In genomic region chr1:164708596-164708995, GRCh38 we compare ENCODE assay signal across 30 cellular contexts.
DNase-seq lines count a peak whose midpoint lies in the region; ATAC-seq, FAIRE-seq and TF ChIP-seq lines count a peak whose summit lies in the region.
"Had no signal": no experiment of that assay in that cellular context is flagged by ENCODE, and none has a peak within 500 bp of the region (broad histone marks: within the 10 kb centered on the region; RNA-seq: fewer than 3 reads in every experiment).

No MANE protein-coding gene starts in this region.

- peaks cover 57% of the 10 kb centered on the region for H3K4me1 Mint-ChIP-seq in glutamatergic neuron (ENCODE audit: low read depth, unreplicated experiment)
- H3K4me1 Mint-ChIP-seq: CD4-positive, CD25-positive, alpha-beta regulatory T cell; stimulated activated naive CD8-positive, alpha-beta T cell treated with anti-CD3 and anti-CD28 coated beads, Interleukin-15, amount 100 ng/mL, for 72 hours had no signal

- no peak for TF ChIP-seq RAD21 in IMR-90 (IDR thresholded peaks at IDR 0.05; ENCODE audit: low read length)

- H2BK15ac ChIP-seq in IMR-90 (ENCODE audit: low read depth, low read length) = no peak overlapping the region

- H3K4ac ChIP-seq in IMR-90 (ENCODE audit: low read depth, low read length) = peak overlapping the region; percentile 59

- no peak for FAIRE-seq in kidney (lab: Jason Lieb, UNC)
- FAIRE-seq: pancreas had no signal

- peaks cover 10% of the 10 kb centered on the region for H3K9me3 Mint-ChIP-seq in glutamatergic neuron (ENCODE audit: unreplicated experiment)
- H3K9me3 Mint-ChIP-seq: CD4-positive, CD25-positive, alpha-beta regulatory T cell; GM23338; neural crest cell had no signal

- 0 out of 2 replicates have a peak overlapping the region, but pooled peaks have one; percentile 58 for H2BK120ac ChIP-seq in IMR-90 (ENCODE audit: low read depth, low read length)

- H3K56ac ChIP-seq in IMR-90 (ENCODE audit: extremely low read depth, insufficient read depth, low read length) = no peak overlapping the region

- TF ChIP-seq CTCF in IMR-90 (conservative IDR thresholded peaks at IDR 0.05; ENCODE audit: low read depth, low read length) (no peak), ascending aorta (IDR thresholded peaks at IDR 0.05) (no peak), fibroblast of lung (conservative IDR thresholded peaks at IDR 0.05 in 1 of 2, IDR thresholded peaks at IDR 0.05 in 1 of 2; ENCODE audit: low read depth in 1 of 2, low read length in 2 of 2) (no peak), stomach (IDR thresholded peaks at IDR 0.05) (no peak), glutamatergic neuron (IDR thresholded peaks at IDR 0.05; ENCODE audit: partially characterized antibody, unreplicated experiment) (no peak), kidney (IDR thresholded peaks at IDR 0.05; ENCODE audit: borderline replicate concordance, extremely low read depth, insufficient read depth) (no peak)

- peak overlapping the region; percentile 3; the same call in 1 of the 2 replicates for H3K18ac ChIP-seq in IMR-90 (ENCODE audit: low read depth, low read length)

- WGBS in IMR-90 (ENCODE audit: extremely low coverage in 2 of 2, insufficient read length in 1 of 2), 2 experiments = no CpG with 5 or more reads among the region's 3 CpGs
- WGBS in stomach, 5 donors = 91 to 96% (median 94%) methylated on average over 3 of the region's 3 CpGs

- intact Hi-C loops in IMR-90 (cut with micrococcal nuclease) = loop anchor here (5.0 kb wide), 1 partner anchor 64 kb away; no protein-coding TSS in a partner anchor
- intact Hi-C loops in ascending aorta (cut with DNase I) = loop anchor here (5.0 kb wide), 1 partner anchor 59 kb away; no protein-coding TSS in a partner anchor
- intact Hi-C loops in stomach (cut with DNase I; ENCODE audit: low total_unique reads) = no loop called here
- intact Hi-C loops in kidney (cut with DNase I) = no loop called here

- no peak overlapping the region for H3K4me2 ChIP-seq in IMR-90 (ENCODE audit: low read depth, low read length)
- no peak overlapping the region for H3K4me2 ChIP-seq in fibroblast of lung (ENCODE audit: extremely low read depth, insufficient read depth, low read length)
- H3K4me2 ChIP-seq: GM23338 had no signal

- H3K79me1 ChIP-seq in IMR-90 (ENCODE audit: low read depth in 1 of 2, low read length in 2 of 2) = peaks cover 15 to 16% of the 10 kb centered on the region in 2 experiments; a peak in 3 of 4 replicates

- peaks cover 28% of the 10 kb centered on the region for H3K4me1 ChIP-seq in IMR-90 (ENCODE audit: control insufficient read depth, insufficient read depth, low read length)
- peaks cover 0 to 44% of the 10 kb centered on the region in 2 donors for H3K4me1 ChIP-seq in ascending aorta
- peaks cover 28% of the 10 kb centered on the region for H3K4me1 ChIP-seq in fibroblast of lung (ENCODE audit: control insufficient read depth, extremely low read depth, insufficient read depth, low read length)
- peaks cover 47 to 87% (median 70%) of the 10 kb centered on the region in 4 donors for H3K4me1 ChIP-seq in stomach
- peaks cover 19% of the 10 kb centered on the region in 2 donors for H3K4me1 ChIP-seq in kidney (ENCODE audit: control insufficient read depth in 1 of 2, insufficient read depth in 1 of 2, low read depth in 1 of 2, low read length in 2 of 2)

- H2BK5ac ChIP-seq in IMR-90 (ENCODE audit: low read depth, low read length, poor library complexity, severe bottlenecking) = no peak overlapping the region

- no peaks in the 10 kb centered on the region for H3K36me3 ChIP-seq in IMR-90 (ENCODE audit: control insufficient read depth, insufficient read depth, low read length)
- no peaks in the 10 kb centered on the region for H3K36me3 ChIP-seq in ascending aorta
- H3K36me3 ChIP-seq in fibroblast of lung (ENCODE audit: control insufficient read depth, insufficient read depth, low read length) = no peaks in the 10 kb centered on the region
- no peaks in the 10 kb centered on the region for H3K36me3 ChIP-seq in stomach
- no peaks in the 10 kb centered on the region for H3K36me3 ChIP-seq in kidney (ENCODE audit: control insufficient read depth in 1 of 2, insufficient read depth in 2 of 2, low read length in 2 of 2)
- H3K36me3 ChIP-seq: pancreas, tibial artery had no signal

- H4K8ac ChIP-seq in IMR-90 (ENCODE audit: low read depth in 2 of 2, low read length in 2 of 2) = peak overlapping the region in 1 of 2 experiments; percentile 46; a peak in 1 of 4 replicates

- peak overlapping the region; percentile 23; the same call in 1 of the 2 replicates for H2AK5ac ChIP-seq in IMR-90 (ENCODE audit: low read depth, low read length)

- H3K9me1 ChIP-seq in IMR-90 (ENCODE audit: insufficient read depth, low read length) = peaks cover 18% of the 10 kb centered on the region

- H3K36me3 Mint-ChIP-seq in glutamatergic neuron (ENCODE audit: unreplicated experiment) = no peaks in the 10 kb centered on the region
- H3K36me3 Mint-ChIP-seq: activated naive CD8-positive, alpha-beta T cell; CD4-positive, CD25-positive, alpha-beta regulatory T cell had no signal

- H3K23ac ChIP-seq in IMR-90 (ENCODE audit: low read depth, low read length) = no peak overlapping the region

- dilution Hi-C loops in IMR-90 (cut with HindIII; ENCODE audit: low sequenced_read_pairs, unreplicated experiment) = no loop called here

- POLR2A ChIA-PET in IMR-90 (lab: Charles Lee; ENCODE audit: unreplicated experiment) = no interaction called here

- H4K91ac ChIP-seq in IMR-90 (ENCODE audit: insufficient read depth, low read depth, low read length) = no peak overlapping the region

- H4K5ac ChIP-seq in IMR-90 (ENCODE audit: low read depth, low read length) = peak overlapping the region; percentile 10; the same call in 1 of the 2 replicates

- H3K14ac ChIP-seq in IMR-90 (replicated peaks; ENCODE audit: low read depth, low read length) = peak overlapping the region; percentile 68; the same call in 1 of the 2 replicates

- H3K9me3 ChIP-seq in IMR-90 (ENCODE audit: control insufficient read depth, insufficient read depth, low read length) = no peaks in the 10 kb centered on the region
- no peaks in the 10 kb centered on the region for H3K9me3 ChIP-seq in ascending aorta
- H3K9me3 ChIP-seq in fibroblast of lung (ENCODE audit: control insufficient read depth, insufficient read depth, low read depth, low read length) = no peaks in the 10 kb centered on the region
- H3K9me3 ChIP-seq in stomach = no peaks in the 10 kb centered on the region
- no peaks in the 10 kb centered on the region for H3K9me3 ChIP-seq in kidney (ENCODE audit: control insufficient read depth in 1 of 2, low read length in 2 of 2)
- H3K9me3 ChIP-seq: pancreas, tibial artery had no signal

- CTCF ChIA-PET in IMR-90 (lab: Yijun Ruan, JAX) = interaction anchor here (0.6 to 0.9 kb wide), 2 partner anchors 9 to 16 kb away, joined by 3 to 4 read pairs; no protein-coding TSS in a partner anchor

- BruUV-seq in IMR-90 (replicated peaks; lab: Mats Ljungman, UMichigan) = no TSS peak

- H3K27me3 ChIP-seq in IMR-90 (ENCODE audit: control insufficient read depth, insufficient read depth, low read length) (no peaks in the 10 kb centered on the region), ascending aorta (no peaks in the 10 kb centered on the region), fibroblast of lung (ENCODE audit: control insufficient read depth, insufficient read depth, low read length) (no peaks in the 10 kb centered on the region), stomach (no peaks in the 10 kb centered on the region)
- H3K27me3 ChIP-seq: hepatocyte, pancreas, tibial artery had no signal

- no peak overlapping the region for H2AK9ac ChIP-seq in IMR-90 (replicated peaks; ENCODE audit: low read depth, low read length, poor library complexity)

- TF ChIP-seq POLR2A in IMR-90 (IDR thresholded peaks at IDR 0.05; ENCODE audit: low read depth, low read length) (no peak), stomach (IDR thresholded peaks at IDR 0.05) (no peak)

- H3K79me2 ChIP-seq in fibroblast of lung (ENCODE audit: control insufficient read depth, insufficient read depth, low read length) = no peaks in the 10 kb centered on the region

- no peak overlapping the region for H3K27ac Mint-ChIP-seq in glutamatergic neuron (ENCODE audit: unreplicated experiment)
- H3K27ac Mint-ChIP-seq: activated CD8-positive, alpha-beta T cell treated with anti-CD3 and anti-CD28 coated beads, Interleukin-2, amount 10 ng/mL, durations not matched to agents 7 days and 5 days; activated naive CD8-positive, alpha-beta T cell; CD4-positive, CD25-positive, alpha-beta regulatory T cell; stimulated activated naive CD8-positive, alpha-beta T cell treated with anti-CD3 and anti-CD28 coated beads, Interleukin-15, amount 100 ng/mL, for 72 hours had no signal

- DNase-seq in IMR-90 (no peak), ascending aorta (ENCODE audit: low spot score in 2 of 2) (no peak), fibroblast of lung (ENCODE audit: low read depth in 2 of 2) (no peak), stomach (no peak), glutamatergic neuron (no peak), left lobe of liver (ENCODE audit: low spot score) (no peak), SW480 (ENCODE audit: low spot score) (no peak), kidney (no peak)
- DNase-seq: activated CD8-positive, alpha-beta T cell treated with anti-CD3 and anti-CD28 coated beads, Interleukin-2, amount 10 ng/mL, durations not matched to agents 7 days and 5 days; activated effector memory CD4-positive, alpha-beta T cell treated with anti-CD3 and anti-CD28 coated beads, Interleukin-2, amount 50 U/mL, for 16 hours; anterior cingulate cortex; CD4-positive, CD25-positive, alpha-beta regulatory T cell; DND-41; effector memory CD4-positive, alpha-beta T cell; GF-D8; NCI-H1436 treated with DMSO at 0.1 percent for 48 hours; NCI-H2081 treated with DMSO at 0.1 percent for 48 hours; NCI-H2227 treated with DMSO at 0.1 percent for 48 hours; NCI-H526 treated with DMSO at 0.1 percent for 48 hours; retina; SHP77; stimulated activated CD4-positive, alpha-beta T cell treated with anti-CD3 and anti-CD28 coated beads, Interleukin-1b, Interleukin-23, amount 100 ng/mL, for 48 hours; stimulated activated naive CD8-positive, alpha-beta T cell treated with anti-CD3 and anti-CD28 coated beads, Interleukin-15, amount 100 ng/mL, for 72 hours; tibial artery had no signal

- H4K20me1 ChIP-seq in IMR-90 (ENCODE audit: insufficient read depth, low read length) = 0 out of 2 replicates have a peak, but pooled peaks cover 5% of the 10 kb centered on the region
- no peaks in the 10 kb centered on the region for H4K20me1 ChIP-seq in fibroblast of lung (ENCODE audit: control insufficient read depth, extremely low read depth, insufficient read depth, low read length)

- H3K4me3 Mint-ChIP-seq in glutamatergic neuron (ENCODE audit: unreplicated experiment) = no peak overlapping the region
- H3K4me3 Mint-ChIP-seq: activated CD8-positive, alpha-beta T cell treated with anti-CD3 and anti-CD28 coated beads, Interleukin-2, amount 10 ng/mL, durations not matched to agents 7 days and 5 days; activated naive CD8-positive, alpha-beta T cell; CD4-positive, CD25-positive, alpha-beta regulatory T cell; GM23338; neural crest cell; stimulated activated naive CD8-positive, alpha-beta T cell treated with anti-CD3 and anti-CD28 coated beads, Interleukin-15, amount 100 ng/mL, for 72 hours had no signal

- in situ Hi-C loops in IMR-90 (cut with MboI; ENCODE audit: low sequenced_read_pairs) = no loop called here

- H3K4me3 ChIP-seq in IMR-90 (ENCODE audit: insufficient read depth, low read depth, low read length) (no peak overlapping the region), ascending aorta (no peak overlapping the region), fibroblast of lung (replicated peaks in 1 of 4; ENCODE audit: control extremely low read depth in 1 of 4, insufficient read depth in 1 of 4, low read depth in 3 of 4, low read length in 4 of 4) (no peak overlapping the region), stomach (no peak overlapping the region), kidney (ENCODE audit: low read length in 2 of 2) (no peak overlapping the region)
- H3K4me3 ChIP-seq: coronary artery, GM23338, hepatocyte, pancreas, tibial artery had no signal

- H3K27me3 Mint-ChIP-seq in glutamatergic neuron (ENCODE audit: unreplicated experiment) = peaks cover 7% of the 10 kb centered on the region
- H3K27me3 Mint-ChIP-seq: activated naive CD8-positive, alpha-beta T cell; CD4-positive, CD25-positive, alpha-beta regulatory T cell had no signal

- H2BK20ac ChIP-seq in IMR-90 (ENCODE audit: low read depth, low read length) = peak overlapping the region; percentile 33; the same call in 1 of the 2 replicates

- TF ChIP-seq EP300 in stomach (IDR thresholded peaks at IDR 0.05) = no peak

- H3K27ac ChIP-seq in IMR-90 (ENCODE audit: insufficient read depth, low read length) (peak overlapping the region; percentile 52; the same call in 1 of the 2 replicates), ascending aorta (peak overlapping the region; percentile 48 to 77), fibroblast of lung (ENCODE audit: insufficient read depth, low read length) (peak overlapping the region; percentile 40), stomach (peak overlapping the region; percentile 15 to 81 (median 74)), kidney (ENCODE audit: low read depth in 2 of 2, low read length in 2 of 2) (peak overlapping the region in 1 of 2 donors; percentile 29)
- H3K27ac ChIP-seq: hepatocyte had no signal

- ATAC-seq in IMR-90 (ENCODE audit: low read depth) (no peak), left lobe of liver (no peak)
- ATAC-seq: activated CD8-positive, alpha-beta T cell treated with anti-CD3 and anti-CD28 coated beads, Interleukin-2, amount 10 ng/mL, durations not matched to agents 7 days and 5 days; GM23338; stimulated activated naive CD8-positive, alpha-beta T cell treated with anti-CD3 and anti-CD28 coated beads, Interleukin-15, amount 100 ng/mL, for 72 hours had no signal

- H3K9ac ChIP-seq in IMR-90 (ENCODE audit: low read depth, low read length) (no peak overlapping the region), fibroblast of lung (ENCODE audit: insufficient read depth, low read length) (no peak overlapping the region), kidney (ENCODE audit: low read length in 2 of 2) (no peak overlapping the region)

- H2AFZ ChIP-seq in IMR-90 (replicated peaks; ENCODE audit: low read length, poor library complexity) (no peak overlapping the region), fibroblast of lung (ENCODE audit: low read length) (no peak overlapping the region)
- H2AFZ ChIP-seq: GM23338, hepatocyte had no signal

Comparison
In these comparisons a context has a peak if more than half of its experiments do, and no peak if none do; other contexts are left out.
1. intact Hi-C loops: an anchor here in IMR-90 (5.0 kb wide) and ascending aorta (5.0 kb wide); none called in stomach and kidney.